In the genomic region with DNA sequence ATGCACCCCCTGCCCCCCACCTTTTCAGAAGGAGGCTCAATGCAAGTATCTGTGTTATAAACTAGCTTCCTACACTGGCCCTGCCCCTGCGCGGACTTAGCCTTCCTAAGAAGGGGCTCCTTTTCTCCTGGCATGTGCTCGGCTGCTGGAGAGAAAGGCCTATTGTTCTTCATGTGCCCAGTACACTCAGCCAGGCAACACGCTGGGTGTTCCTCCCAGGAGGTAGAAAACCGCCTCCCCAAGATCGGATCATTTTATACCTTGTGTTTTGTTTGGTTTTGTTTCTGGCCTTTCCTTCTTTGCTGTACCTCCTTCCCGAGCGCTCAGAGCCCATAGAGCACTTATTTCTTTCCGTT, we compare ENCODE assay signal across 8 cellular contexts. TPM values are rescaled to one million over a fixed set of nuclear protein-coding genes. Genes with fewer than 3 reads are reported as not detected.
DNase-seq lines count a peak whose midpoint lies in the region; ATAC-seq lines count a peak whose summit lies in the region.

No MANE protein-coding gene starts in this region.

- peak; percentile 33 for DNase-seq in activated naive CD4-positive, alpha-beta T cell treated with anti-CD3 and anti-CD28 coated beads for 36 hours
- DNase-seq in activated naive CD4-positive, alpha-beta T cell (lab: John Stamatoyannopoulos, UW): no peak
- no peak for DNase-seq in activated naive CD4-positive, alpha-beta T cell treated with anti-CD3 and anti-CD28 coated beads, Interleukin-2, amount 10 ng/mL, durations not matched to agents 7 days and 5 days
- peak; percentile 56 for DNase-seq in inferior parietal cortex (ENCODE audit: extremely low spot score)
- peak in 1 of 2 donors; percentile 65 for DNase-seq in stimulated activated effector memory CD8-positive, alpha-beta T cell treated with anti-CD3 and anti-CD28 coated beads, Interleukin-12 subunit alpha, Interleukin-12 subunit beta, amount 100 ng/mL, for 72 hours (ENCODE audit: low spot score in 2 of 2)
- DNase-seq in Karpas-422: no peak
- no peak for DNase-seq in NCI-H1930 (lab: John Stamatoyannopoulos, UW)

- H3K27ac Mint-ChIP-seq in activated naive CD4-positive, alpha-beta T cell treated with anti-CD3 and anti-CD28 coated beads for 36 hours: peak overlapping the region; percentile 98
- peak overlapping the region; percentile 98 for H3K27ac Mint-ChIP-seq in activated naive CD4-positive, alpha-beta T cell treated with anti-CD3 and anti-CD28 coated beads, Interleukin-2, amount 10 ng/mL, durations not matched to agents 7 days and 5 days
- H3K27ac Mint-ChIP-seq in stimulated activated effector memory CD8-positive, alpha-beta T cell treated with anti-CD3 and anti-CD28 coated beads, Interleukin-12 subunit alpha, Interleukin-12 subunit beta, amount 100 ng/mL, for 72 hours: peak overlapping the region; percentile 97

- no peaks in the 10 kb centered on the region for H3K9me3 Mint-ChIP-seq in activated naive CD4-positive, alpha-beta T cell treated with anti-CD3 and anti-CD28 coated beads for 36 hours
- no peaks in the 10 kb centered on the region for H3K9me3 Mint-ChIP-seq in activated naive CD4-positive, alpha-beta T cell treated with anti-CD3 and anti-CD28 coated beads, Interleukin-2, amount 10 ng/mL, durations not matched to agents 7 days and 5 days
- H3K9me3 Mint-ChIP-seq in stimulated activated effector memory CD8-positive, alpha-beta T cell treated with anti-CD3 and anti-CD28 coated beads, Interleukin-12 subunit alpha, Interleukin-12 subunit beta, amount 100 ng/mL, for 72 hours: no peaks in the 10 kb centered on the region

- peaks cover 8% of the 10 kb centered on the region for H3K4me1 ChIP-seq in Karpas-422 (ENCODE audit: low read length)

- CTCF ChIA-PET in activated naive CD4-positive, alpha-beta T cell treated with anti-CD3 and anti-CD28 coated beads for 36 hours (lab: Charles Lee): interaction anchor here (0.9 to 4.9 kb wide), 5 partner anchors 26 to 48 kb away, joined by 4 to 54 read pairs (median 24); no protein-coding TSS in a partner anchor
- CTCF ChIA-PET in activated naive CD4-positive, alpha-beta T cell treated with anti-CD3 and anti-CD28 coated beads, Interleukin-2, amount 10 ng/mL, durations not matched to agents 7 days and 5 days (lab: Charles Lee): interaction anchor here (0.7 to 5.2 kb wide), 10 partner anchors 8 to 456 kb away, joined by 3 to 33 read pairs (median 6); a partner anchor contains a TSS

- no peaks in the 10 kb centered on the region for H3K79me2 ChIP-seq in Karpas-422 (ENCODE audit: low read length)

- H3K4me1 Mint-ChIP-seq in activated naive CD4-positive, alpha-beta T cell treated with anti-CD3 and anti-CD28 coated beads for 36 hours (ENCODE audit: low read depth): peaks cover 54% of the 10 kb centered on the region
- H3K4me1 Mint-ChIP-seq in activated naive CD4-positive, alpha-beta T cell treated with anti-CD3 and anti-CD28 coated beads, Interleukin-2, amount 10 ng/mL, durations not matched to agents 7 days and 5 days: peaks cover 79% of the 10 kb centered on the region
- peaks cover 84% of the 10 kb centered on the region for H3K4me1 Mint-ChIP-seq in stimulated activated effector memory CD8-positive, alpha-beta T cell treated with anti-CD3 and anti-CD28 coated beads, Interleukin-12 subunit alpha, Interleukin-12 subunit beta, amount 100 ng/mL, for 72 hours

- H3K9ac ChIP-seq in Karpas-422 (ENCODE audit: low read length): no peak overlapping the region

- no peak overlapping the region for H2AFZ ChIP-seq in Karpas-422 (ENCODE audit: low read length)

- intact Hi-C loops in activated naive CD4-positive, alpha-beta T cell treated with anti-CD3 and anti-CD28 coated beads for 36 hours (cut with micrococcal nuclease): loop anchor here (1.0 to 10.0 kb wide), 5 partner anchors 46 to 979 kb away; no protein-coding TSS in a partner anchor

- H3K36me3 ChIP-seq in Karpas-422 (ENCODE audit: insufficient read depth, low read length): no peaks in the 10 kb centered on the region

- H3K4me3 Mint-ChIP-seq in activated naive CD4-positive, alpha-beta T cell treated with anti-CD3 and anti-CD28 coated beads for 36 hours: peak overlapping the region; percentile 61
- H3K4me3 Mint-ChIP-seq in activated naive CD4-positive, alpha-beta T cell treated with anti-CD3 and anti-CD28 coated beads, Interleukin-2, amount 10 ng/mL, durations not matched to agents 7 days and 5 days: peak overlapping the region; percentile 29
- H3K4me3 Mint-ChIP-seq in stimulated activated effector memory CD8-positive, alpha-beta T cell treated with anti-CD3 and anti-CD28 coated beads, Interleukin-12 subunit alpha, Interleukin-12 subunit beta, amount 100 ng/mL, for 72 hours: peak overlapping the region; percentile 72

- H3K27ac ChIP-seq in Karpas-422 (ENCODE audit: low read length): no peak overlapping the region

- H3K27me3 ChIP-seq in Karpas-422 (ENCODE audit: low read length): no peaks in the 10 kb centered on the region

- no peak overlapping the region for H3K4me2 ChIP-seq in Karpas-422 (ENCODE audit: low read depth, low read length, poor library complexity, severe bottlenecking)

- H3K4me3 ChIP-seq in Karpas-422 (ENCODE audit: low read length): no peak overlapping the region

- no peaks in the 10 kb centered on the region for H3K36me3 Mint-ChIP-seq in activated naive CD4-positive, alpha-beta T cell treated with anti-CD3 and anti-CD28 coated beads for 36 hours (ENCODE audit: low read depth)
- H3K36me3 Mint-ChIP-seq in activated naive CD4-positive, alpha-beta T cell treated with anti-CD3 and anti-CD28 coated beads, Interleukin-2, amount 10 ng/mL, durations not matched to agents 7 days and 5 days: peaks cover 3% of the 10 kb centered on the region
- H3K36me3 Mint-ChIP-seq in stimulated activated effector memory CD8-positive, alpha-beta T cell treated with anti-CD3 and anti-CD28 coated beads, Interleukin-12 subunit alpha, Interleukin-12 subunit beta, amount 100 ng/mL, for 72 hours: peaks cover 28% of the 10 kb centered on the region

- no peaks in the 10 kb centered on the region for H3K27me3 Mint-ChIP-seq in activated naive CD4-positive, alpha-beta T cell treated with anti-CD3 and anti-CD28 coated beads for 36 hours (ENCODE audit: low read depth)
- no peaks in the 10 kb centered on the region for H3K27me3 Mint-ChIP-seq in activated naive CD4-positive, alpha-beta T cell treated with anti-CD3 and anti-CD28 coated beads, Interleukin-2, amount 10 ng/mL, durations not matched to agents 7 days and 5 days

- ATAC-seq in stimulated activated effector memory CD8-positive, alpha-beta T cell treated with anti-CD3 and anti-CD28 coated beads, Interleukin-12 subunit alpha, Interleukin-12 subunit beta, amount 100 ng/mL, for 72 hours: no peak
- ATAC-seq in HG03521 (IDR thresholded peaks at IDR 0.05; ENCODE audit: unreplicated experiment): no peak

- H3K9me2 ChIP-seq in Karpas-422 (replicated peaks; ENCODE audit: insufficient read depth, low read length): no peaks in the 10 kb centered on the region

- no peaks in the 10 kb centered on the region for H4K20me1 ChIP-seq in Karpas-422 (ENCODE audit: insufficient read depth, low read depth, low read length)

- no peaks in the 10 kb centered on the region for H3K9me3 ChIP-seq in Karpas-422 (ENCODE audit: low read length)

RNA-seq across cellular contexts. Expression of a gene that starts 30.2 kb away (rescaled TPM):
- total RNA-seq in activated naive CD4-positive, alpha-beta T cell treated with anti-CD3 and anti-CD28 coated beads for 36 hours: 100 to 1,000 TPM; 206 to 214 TPM
- 174 and 221 TPM in 2 replicates for total RNA-seq in Karpas-422 (2014; rRNA removed; shearing (Covaris generic); ENCODE audit: low replicate concordance)

Comparison
In these comparisons a context has a peak if more than half of its experiments do, and no peak if none do; other contexts are left out.
1. DNase-seq: peak in activated naive CD4-positive, alpha-beta T cell treated with anti-CD3 and anti-CD28 coated beads for 36 hours (single experiment) and inferior parietal cortex (single experiment); none in activated naive CD4-positive, alpha-beta T cell (0 of 4), activated naive CD4-positive, alpha-beta T cell treated with anti-CD3 and anti-CD28 coated beads, Interleukin-2, amount 10 ng/mL, durations not matched to agents 7 days and 5 days (single experiment), Karpas-422 (single experiment) and NCI-H1930 (0 of 2).
2. Peak in every context shown above with its lines, with median percentiles within 50 percentile points of each other: H3K27ac Mint-ChIP-seq and H3K4me3 Mint-ChIP-seq.